Comparison of ENCODE assay signal across 8 cellular contexts in the genomic region with DNA sequence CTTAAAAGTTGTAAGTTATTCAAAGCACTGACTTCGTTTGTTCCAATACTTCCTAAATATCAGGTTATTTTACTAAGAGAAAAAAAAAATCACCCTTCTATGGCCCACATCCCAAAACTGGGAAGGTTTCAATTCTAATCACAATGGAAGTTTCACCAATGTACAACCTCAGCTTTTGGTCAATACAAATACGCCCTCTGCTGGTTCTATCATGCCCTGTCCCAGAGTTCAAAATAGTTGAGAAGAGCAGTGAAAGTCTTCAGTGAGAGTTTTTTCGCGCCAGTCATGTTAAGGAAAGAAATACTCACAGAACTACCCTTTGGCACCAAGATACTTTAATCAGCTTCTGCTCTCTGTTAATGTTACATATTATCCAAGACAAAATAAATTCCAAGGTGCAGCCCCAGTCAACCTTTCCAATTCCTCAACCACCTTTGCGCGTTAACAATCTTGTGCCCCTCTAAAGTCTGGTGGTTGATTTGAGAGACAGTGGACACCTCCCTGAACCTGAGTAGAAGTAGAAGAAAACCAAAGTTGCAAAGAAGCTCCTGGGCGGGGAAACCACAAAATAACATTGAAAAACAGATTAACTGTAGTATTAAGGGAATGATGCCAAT. TPM values are rescaled to one million over a fixed set of nuclear protein-coding genes. Genes with fewer than 3 reads are reported as not detected.
DNase-seq lines count a peak whose midpoint lies in the region; ATAC-seq and TF ChIP-seq lines count a peak whose summit lies in the region.

No MANE protein-coding gene starts in this region.

- no peaks in the 10 kb centered on the region for H3K36me3 ChIP-seq in mesenchymal stem cell (ENCODE audit: control insufficient read depth in 1 of 2, insufficient read depth in 2 of 2, low read depth in 1 of 2, low read length in 2 of 2)

- no peak overlapping the region for H3K4me3 Mint-ChIP-seq in CD4-positive, alpha-beta T cell
- H3K4me3 Mint-ChIP-seq in effector memory CD8-positive, alpha-beta T cell, result no peak overlapping the region

- H3K27ac ChIP-seq in CD4-positive, alpha-beta T cell (ENCODE audit: low read depth, low read length), result no peak overlapping the region
- no peak overlapping the region for H3K27ac ChIP-seq in mesenchymal stem cell (ENCODE audit: low read length, poor library complexity, severe bottlenecking)

- no peak overlapping the region for H3K9ac ChIP-seq in mesenchymal stem cell (ENCODE audit: low read length)

- no peak overlapping the region for H3K27ac Mint-ChIP-seq in CD4-positive, alpha-beta T cell
- no peak overlapping the region for H3K27ac Mint-ChIP-seq in effector memory CD8-positive, alpha-beta T cell

- peaks cover 8% of the 10 kb centered on the region for H3K27me3 Mint-ChIP-seq in CD4-positive, alpha-beta T cell
- peaks cover under 1 to 17% of the 10 kb centered on the region in 2 donors for H3K27me3 Mint-ChIP-seq in effector memory CD8-positive, alpha-beta T cell

- H3K4me1 ChIP-seq in mesenchymal stem cell (ENCODE audit: control insufficient read depth, insufficient read depth, low read depth, low read length), result no peaks in the 10 kb centered on the region

- no peaks in the 10 kb centered on the region for H3K79me1 ChIP-seq in mesenchymal stem cell (replicated peaks; ENCODE audit: low read length, poor library complexity, severe bottlenecking)

- intact Hi-C loops in CD4-positive, alpha-beta T cell (cut with DNase I, micrococcal nuclease), result loop anchor here (1.0 to 10.0 kb wide), 9 partner anchors 318 to 1284 kb away; a partner anchor contains a TSS

- WGBS in mesenchymal stem cell, result 57% methylated on average over 6 of the region's 7 CpGs

- H2BK120ac ChIP-seq in mesenchymal stem cell (ENCODE audit: low read depth, low read length), result no peak overlapping the region

- no peak overlapping the region for H4K91ac ChIP-seq in mesenchymal stem cell (ENCODE audit: low read length)

- no peak overlapping the region for H3K18ac ChIP-seq in mesenchymal stem cell (ENCODE audit: low read depth in 1 of 2, low read length in 2 of 2)

- no peak overlapping the region for H3K4me3 ChIP-seq in mesenchymal stem cell (ENCODE audit: insufficient read depth in 1 of 2, low read depth in 1 of 2, low read length in 2 of 2)

- no peak overlapping the region for H2BK15ac ChIP-seq in mesenchymal stem cell (ENCODE audit: low read depth, poor library complexity, severe bottlenecking)

- no peak overlapping the region for H2BK5ac ChIP-seq in mesenchymal stem cell (ENCODE audit: low read depth, low read length, poor library complexity, severe bottlenecking)

- no peak overlapping the region for H2AK5ac ChIP-seq in mesenchymal stem cell (ENCODE audit: low read length, severe bottlenecking)

- CTCF ChIA-PET in CD4-positive, alpha-beta T cell (lab: Charles Lee), result interaction anchor here (0.7 to 2.1 kb wide), 5 partner anchors 9 to 320 kb away, joined by 3 to 13 read pairs (median 3); no protein-coding TSS in a partner anchor
- CTCF ChIA-PET in HEK293T (lab: Yijun Ruan, JAX), result interaction anchor here (0.6 to 2.0 kb wide), 5 partner anchors 13 to 319 kb away, joined by 3 to 5 read pairs (median 4); no protein-coding TSS in a partner anchor

- H3K9me3 Mint-ChIP-seq in CD4-positive, alpha-beta T cell, result no peaks in the 10 kb centered on the region
- no peaks in the 10 kb centered on the region for H3K9me3 Mint-ChIP-seq in effector memory CD8-positive, alpha-beta T cell

- POLR2A ChIA-PET in CD4-positive, alpha-beta T cell (lab: Charles Lee), result interaction anchor here (1.3 kb wide), 1 partner anchor 319 kb away, joined by 3 read pairs; no protein-coding TSS in a partner anchor
- POLR2A ChIA-PET in HEK293T (lab: Yijun Ruan, JAX), result interaction anchor here (0.5 kb wide), 1 partner anchor 613 kb away, joined by 5 read pairs; no protein-coding TSS in a partner anchor

- no peak overlapping the region for H3K14ac ChIP-seq in mesenchymal stem cell (ENCODE audit: low read length in 2 of 2)

- no peak overlapping the region for H3K4me2 ChIP-seq in mesenchymal stem cell (ENCODE audit: low read length, poor library complexity, severe bottlenecking)

- no peak overlapping the region for H3K4ac ChIP-seq in mesenchymal stem cell (ENCODE audit: low read depth in 1 of 2, low read length in 2 of 2)

- H3K36me3 Mint-ChIP-seq in CD4-positive, alpha-beta T cell (ENCODE audit: low read depth), result no peaks in the 10 kb centered on the region
- H3K36me3 Mint-ChIP-seq in effector memory CD8-positive, alpha-beta T cell (ENCODE audit: insufficient read depth), result no peaks in the 10 kb centered on the region

- no peak overlapping the region for H3K23ac ChIP-seq in mesenchymal stem cell (ENCODE audit: low read length in 2 of 2)

- peak; percentile 87 for TF ChIP-seq CTCF in CD4-positive, alpha-beta T cell (IDR thresholded peaks at IDR 0.05)

- H3K9me3 ChIP-seq in CD4-positive, alpha-beta T cell (ENCODE audit: control insufficient read depth, low read length), result no peaks in the 10 kb centered on the region
- H3K9me3 ChIP-seq in mesenchymal stem cell (ENCODE audit: control insufficient read depth, low read length), result no peaks in the 10 kb centered on the region

- ATAC-seq in CD4-positive, alpha-beta T cell (ENCODE audit: poor library complexity), result no peak
- peak; percentile 61 for ATAC-seq in effector memory CD8-positive, alpha-beta T cell (replicated peaks)
- no peak for ATAC-seq in GM18870 (IDR thresholded peaks at IDR 0.05; ENCODE audit: unreplicated experiment)

- no peak overlapping the region for H2BK12ac ChIP-seq in mesenchymal stem cell (ENCODE audit: low read length in 2 of 2)

- H3K4me1 Mint-ChIP-seq in CD4-positive, alpha-beta T cell (ENCODE audit: low read depth), result no peaks in the 10 kb centered on the region
- no peaks in the 10 kb centered on the region for H3K4me1 Mint-ChIP-seq in effector memory CD8-positive, alpha-beta T cell (ENCODE audit: low read depth in 2 of 2)

- no peaks in the 10 kb centered on the region for H3K27me3 ChIP-seq in CD4-positive, alpha-beta T cell (ENCODE audit: control insufficient read depth, insufficient read depth, low read length)
- H3K27me3 ChIP-seq in mesenchymal stem cell (ENCODE audit: control insufficient read depth in 1 of 2, insufficient read depth in 1 of 2, low read length in 2 of 2), result no peaks in the 10 kb centered on the region

- H2AFZ ChIP-seq in mesenchymal stem cell (ENCODE audit: low read depth, low read length), result no peak overlapping the region

- peak in 9 of 10 experiments; percentile 10 to 41 (median 25) for DNase-seq in CD4-positive, alpha-beta T cell
- DNase-seq in HEK293T (ENCODE audit: extremely low spot score) (peak; percentile 61), NCI-H460 (ENCODE audit: extremely low read depth, low read depth) (peak; percentile 64), mesenchymal stem cell (peak; percentile 75)
- DNase-seq in activated CD4-positive, alpha-beta T cell treated with anti-CD3 and anti-CD28 coated beads for 4 hours, result peak; percentile 36 to 65
- DNase-seq in effector memory CD8-positive, alpha-beta T cell, result peak; percentile 39 to 58 (median 44)
- DNase-seq in stimulated activated naive CD4-positive, alpha-beta T cell treated with Interleukin-2 at 50 U/mL for 16 hours (lab: John Stamatoyannopoulos, UW), result peak; percentile 27

- H4K8ac ChIP-seq in mesenchymal stem cell (ENCODE audit: low read length), result no peak overlapping the region

TF ChIP-seq in HEK293T, 16 proteins besides CTCF, POLR2A, EP300 and RAD21:
- TF ChIP-seq ZNF384 (IDR thresholded peaks at IDR 0.05), result no peak
- TF ChIP-seq ARNT (IDR thresholded peaks at IDR 0.05), result no peak
- TF ChIP-seq FOXA1 (IDR thresholded peaks at IDR 0.05), result no peak
- no peak for TF ChIP-seq L3MBTL2 (conservative IDR thresholded peaks at IDR 0.05)
- TF ChIP-seq FOXM1 (IDR thresholded peaks at IDR 0.05; ENCODE audit: borderline replicate concordance), result no peak
- no peak for TF ChIP-seq LEF1 (IDR thresholded peaks at IDR 0.05; ENCODE audit: borderline replicate concordance)
- TF ChIP-seq, protein P1, sequence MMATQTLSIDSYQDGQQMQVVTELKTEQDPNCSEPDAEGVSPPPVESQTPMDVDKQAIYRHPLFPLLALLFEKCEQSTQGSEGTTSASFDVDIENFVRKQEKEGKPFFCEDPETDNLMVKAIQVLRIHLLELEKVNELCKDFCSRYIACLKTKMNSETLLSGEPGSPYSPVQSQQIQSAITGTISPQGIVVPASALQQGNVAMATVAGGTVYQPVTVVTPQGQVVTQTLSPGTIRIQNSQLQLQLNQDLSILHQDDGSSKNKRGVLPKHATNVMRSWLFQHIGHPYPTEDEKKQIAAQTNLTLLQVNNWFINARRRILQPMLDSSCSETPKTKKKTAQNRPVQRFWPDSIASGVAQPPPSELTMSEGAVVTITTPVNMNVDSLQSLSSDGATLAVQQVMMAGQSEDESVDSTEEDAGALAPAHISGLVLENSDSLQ (IDR thresholded peaks at IDR 0.05), result no peak
- TF ChIP-seq SP1 (IDR thresholded peaks at IDR 0.05), result no peak
- no peak for TF ChIP-seq BHLHE40 (IDR thresholded peaks at IDR 0.05; ENCODE audit: borderline replicate concordance)
- no peak for TF ChIP-seq NFRKB (IDR thresholded peaks at IDR 0.05)
- TF ChIP-seq CTBP1 (IDR thresholded peaks at IDR 0.05; ENCODE audit: borderline replicate concordance), result no peak
- TF ChIP-seq TARDBP (IDR thresholded peaks at IDR 0.05), result no peak
- no peak for TF ChIP-seq FOXK2 (IDR thresholded peaks at IDR 0.05)
- no peak for TF ChIP-seq HDGF (IDR thresholded peaks at IDR 0.05; ENCODE audit: borderline replicate concordance)
- TF ChIP-seq SUZ12 (IDR thresholded peaks at IDR 0.05), result no peak
- TF ChIP-seq ELF4 (IDR thresholded peaks at IDR 0.05), result no peak
TF ChIP-seq in HEK293T: peak in this region for 0.

RNA-seq across cellular contexts. Expression of a gene that starts 59.9 kb away (rescaled TPM):
- total RNA-seq in CD4-positive, alpha-beta T cell, result 10 to 100 TPM; 72.1 to 72.9 TPM
- 154 and 168 TPM in 2 replicates for total RNA-seq in NCI-H460 (2014; rRNA removed; shearing (Covaris generic))
- 130 and 147 TPM in 2 replicates for polyA plus RNA-seq in NCI-H460 (2014; cell fraction: nucleus; rRNA removed)
- 159 TPM for polyA plus RNA-seq in mesenchymal stem cell (2013, experiment 1 of 2)
- 162 TPM for polyA plus RNA-seq in mesenchymal stem cell (2013, experiment 2 of 2)

Comparison
In these comparisons a context has a peak if more than half of its experiments do, and no peak if none do; other contexts are left out.
1. DNase-seq: peak in every context shown above with its lines; median percentile 75 in mesenchymal stem cell; 64 in NCI-H460; 61 in HEK293T; 50 in activated CD4-positive, alpha-beta T cell treated with anti-CD3 and anti-CD28 coated beads for 4 hours; 44 in effector memory CD8-positive, alpha-beta T cell; 27 in stimulated activated naive CD4-positive, alpha-beta T cell treated with Interleukin-2 at 50 U/mL for 16 hours; 25 in CD4-positive, alpha-beta T cell.